Comparison of ENCODE assay signal across 8 cellular contexts in the genomic region with DNA sequence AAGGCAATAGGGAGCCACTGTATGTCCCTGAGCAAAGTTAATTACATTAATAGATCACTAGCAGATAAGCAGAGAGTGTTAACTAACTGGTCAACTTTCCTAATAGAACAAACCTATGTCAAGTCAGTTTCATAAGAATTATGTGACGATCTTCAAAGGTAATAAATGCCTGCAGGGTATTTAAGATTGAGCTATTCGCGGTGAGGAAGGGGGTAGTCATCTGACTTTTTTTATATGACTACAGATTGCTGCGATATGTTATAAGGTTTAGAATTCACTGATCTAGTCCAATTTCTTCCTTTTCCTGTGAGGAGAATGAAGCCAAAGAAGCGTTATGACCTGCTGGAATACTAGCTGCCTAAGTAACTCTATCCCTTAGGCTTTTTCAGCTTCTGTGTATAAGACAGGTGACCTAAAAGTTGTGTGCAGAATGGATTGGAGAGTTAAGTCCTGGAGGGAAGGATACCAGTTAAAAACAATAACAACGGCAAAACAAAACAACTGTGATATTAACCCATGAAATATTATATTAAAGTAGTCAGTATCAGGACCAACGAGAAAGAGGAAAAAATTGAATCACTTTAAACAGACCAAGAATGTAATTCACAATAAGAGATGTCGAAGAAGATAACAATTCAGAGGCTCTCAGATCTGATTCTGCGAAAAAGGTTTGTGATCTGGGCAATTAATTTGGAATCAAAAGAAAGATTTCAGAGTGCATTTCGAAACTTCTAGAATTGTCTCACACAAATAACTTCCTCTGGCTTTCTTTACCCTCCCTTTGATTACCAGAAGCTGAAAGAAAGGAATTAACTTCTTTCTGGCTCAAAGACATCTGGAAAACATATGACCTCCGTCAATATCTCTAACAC.
DNase-seq lines count a peak whose midpoint lies in the region; ATAC-seq, FAIRE-seq and TF ChIP-seq lines count a peak whose summit lies in the region.

No MANE protein-coding gene starts in this region.

- peaks cover 5% of the 10 kb centered on the region for H3K4me1 ChIP-seq in muscle layer of colon (ENCODE audit: insufficient read depth, low read length)

- no peak for ATAC-seq in HG03135 (IDR thresholded peaks at IDR 0.05; ENCODE audit: unreplicated experiment)

- DNase-seq in AG10803 (ENCODE audit: low read depth) (no peak), GM19239 (ENCODE audit: insufficient read length, low spot score) (no peak), KBM-7 (peak; percentile 31), caudate nucleus (lab: John Stamatoyannopoulos, UW) (no peak), AG20443 (ENCODE audit: low spot score) (no peak), MV-4-11 (lab: John Stamatoyannopoulos, UW) (no peak)

- H3K4me3 ChIP-seq in AG10803 (ENCODE audit: low read length): peak overlapping the region; percentile 65
- H3K4me3 ChIP-seq in muscle layer of colon (ENCODE audit: low read depth in 1 of 2, low read length in 2 of 2): peak overlapping the region; percentile 67 to 71

- no peaks in the 10 kb centered on the region for H3K36me3 ChIP-seq in muscle layer of colon (ENCODE audit: insufficient read depth, low read length)

- peak; percentile 86 for FAIRE-seq in GM19239 (lab: Jason Lieb, UNC)

- in situ Hi-C loops in KBM-7 (cut with MboI; ENCODE audit: low pct_unique_long_range_greater_than_20kb, low sequenced_read_pairs): no loop called here

- no peaks in the 10 kb centered on the region for H3K27me3 ChIP-seq in muscle layer of colon (ENCODE audit: control insufficient read depth in 1 of 2, insufficient read depth in 2 of 2, low read length in 2 of 2)

- H3K9ac ChIP-seq in muscle layer of colon (ENCODE audit: low read length): peak overlapping the region; percentile 74

- no peaks in the 10 kb centered on the region for H3K9me3 ChIP-seq in muscle layer of colon (ENCODE audit: low read length)

- no peak for TF ChIP-seq CTCF in AG10803 (conservative IDR thresholded peaks at IDR 0.05; ENCODE audit: low read length)

- H3K27ac ChIP-seq in caudate nucleus (ENCODE audit: low read depth, low read length) (peak overlapping the region; percentile 82), muscle layer of colon (ENCODE audit: low read depth, low read length) (peak overlapping the region; percentile 68)
